ENCODE assay signal across 9 cellular contexts in genomic region chr16:981695-982151, GRCh38. TPM values are rescaled to one million over a fixed set of nuclear protein-coding genes. Genes with fewer than 3 reads are reported as not detected.
DNase-seq lines count a peak whose midpoint lies in the region; ATAC-seq and TF ChIP-seq lines count a peak whose summit lies in the region.
"Had no signal": no experiment of that assay in that cellular context is flagged by ENCODE, and none has a peak within 500 bp of the region (broad histone marks: within the 10 kb centered on the region; RNA-seq: fewer than 3 reads in every experiment).

Gene SOX8, plus strand, starts transcription at chr16:981770. Its CDS starts 153 bp downstream, at chr16:981923.

- no peaks in the 10 kb centered on the region for H3K79me1 ChIP-seq in trophoblast cell (ENCODE audit: low read length)

- H4K8ac ChIP-seq in trophoblast cell (ENCODE audit: low read depth, low read length) = no peak within 1 kb of the TSS

- no peak within 1 kb of the TSS for H4K91ac ChIP-seq in trophoblast cell (ENCODE audit: low read depth, low read length)

- H3K14ac ChIP-seq in trophoblast cell (ENCODE audit: low read length) = no peak within 1 kb of the TSS

- peak within 1 kb of the TSS; percentile 62 for H3K4me2 ChIP-seq in trophoblast cell (ENCODE audit: low read length)

- DNase-seq in COLO668 (lab: John Stamatoyannopoulos, UW; ENCODE audit: unreplicated experiment) = peak; percentile 27
- peak; percentile 38 for DNase-seq in RKO (ENCODE audit: low spot score)
- no peak for DNase-seq in fibroblast of pulmonary artery (ENCODE audit: low read depth)
- DNase-seq in trophoblast cell = no peak
- DNase-seq in superior temporal gyrus (ENCODE audit: extremely low spot score) = no peak
- no peak for DNase-seq in NCI-H2107 treated with DMSO at 0.1 percent for 48 hours (lab: John Stamatoyannopoulos, UW; ENCODE audit: unreplicated experiment)
- DNase-seq: NCI-H446 had no signal

- H3K27ac ChIP-seq in trophoblast cell (ENCODE audit: low read depth, low read length) = no peak within 1 kb of the TSS

- H3K18ac ChIP-seq in trophoblast cell (ENCODE audit: low read length) = no peak within 1 kb of the TSS

- H3K79me2 ChIP-seq in trophoblast cell (ENCODE audit: control insufficient read depth, insufficient read depth, low read length, poor library complexity) = no peaks in the 10 kb centered on the region

- H2BK120ac ChIP-seq in trophoblast cell (ENCODE audit: insufficient read depth, low read length, poor library complexity) = no peak within 1 kb of the TSS

- H3K9ac ChIP-seq in trophoblast cell (ENCODE audit: low read length) = no peak within 1 kb of the TSS

- H4K12ac ChIP-seq in trophoblast cell (ENCODE audit: low read depth, low read length) = no peak within 1 kb of the TSS

- no peak within 1 kb of the TSS for H2BK12ac ChIP-seq in trophoblast cell (ENCODE audit: low read length)

- no peak within 1 kb of the TSS for H2BK5ac ChIP-seq in trophoblast cell (ENCODE audit: low read depth, low read length, poor library complexity)

- H3K4me3 ChIP-seq in fibroblast of pulmonary artery (replicated peaks; ENCODE audit: low read depth, low read length) = peak within 1 kb of the TSS; percentile 38
- peak within 1 kb of the TSS; percentile 58 for H3K4me3 ChIP-seq in trophoblast cell (ENCODE audit: low read depth, low read length)

- no peak within 1 kb of the TSS for H3K23ac ChIP-seq in trophoblast cell (ENCODE audit: low read length)

- no peak for TF ChIP-seq CTCF in fibroblast of pulmonary artery (IDR thresholded peaks at IDR 0.05; ENCODE audit: low read length, missing control alignments)

- no peak within 1 kb of the TSS for H3K4ac ChIP-seq in trophoblast cell (ENCODE audit: low read depth, low read length)

- no peak for ATAC-seq in HG02763 (IDR thresholded peaks at IDR 0.05; ENCODE audit: unreplicated experiment)
- no peak for ATAC-seq in GM21576 (IDR thresholded peaks at IDR 0.05; ENCODE audit: unreplicated experiment)

- no peak within 1 kb of the TSS for H2AK5ac ChIP-seq in trophoblast cell (ENCODE audit: low read length)

- WGBS in trophoblast cell (ENCODE audit: extremely low coverage, insufficient coverage, insufficient read length) = no CpG with 5 or more reads among the region's 80 CpGs

- H3K9me3 ChIP-seq in trophoblast cell (ENCODE audit: insufficient read depth, low read depth, low read length) = peaks cover 11% of the 10 kb centered on the region

- no peaks in the 10 kb centered on the region for H3K36me3 ChIP-seq in trophoblast cell (ENCODE audit: control insufficient read depth in 1 of 2, insufficient read depth in 2 of 2, low read length in 2 of 2)

- peaks cover 3 to 9% of the 10 kb centered on the region in 2 experiments for H3K4me1 ChIP-seq in trophoblast cell (ENCODE audit: control insufficient read depth in 1 of 2, insufficient read depth in 2 of 2, low read length in 2 of 2)

- peak within 1 kb of the TSS; percentile 42 for H2AFZ ChIP-seq in trophoblast cell (ENCODE audit: insufficient read depth, low read length, poor library complexity)

- peaks cover 42% of the 10 kb centered on the region for H3K27me3 ChIP-seq in trophoblast cell (ENCODE audit: insufficient read depth, low read length)

RNA-seq across cellular contexts. Expression of gene SOX8, which starts in this region (rescaled TPM):
- polyA plus RNA-seq in trophoblast cell (2013) = 1.9 and 2.1 TPM in 2 replicates

Comparison
In these comparisons a context has a peak if more than half of its experiments do, and no peak if none do; other contexts are left out.
1. DNase-seq: peak in COLO668 (single experiment) and RKO (single experiment); none in fibroblast of pulmonary artery (single experiment), trophoblast cell (0 of 2), superior temporal gyrus (single experiment) and NCI-H2107 treated with DMSO at 0.1 percent for 48 hours (single experiment).